1 cellular context compared by ENCODE assay signal in genomic region chr15:67253103-67253502, GRCh38.
TF ChIP-seq lines count a peak whose summit lies in the region.

No MANE protein-coding gene starts in this region.

TF ChIP-seq in GM23338, 12 proteins besides CTCF, POLR2A, EP300 and RAD21 (continued from another document):
- TF ChIP-seq ZNF462 (CRISPR knock-in tag; IDR thresholded peaks at IDR 0.05) = no peak
- no peak for TF ChIP-seq EZH2phosphoT487 (IDR thresholded peaks at IDR 0.05; ENCODE audit: unreplicated experiment)
- TF ChIP-seq REST (IDR thresholded peaks at IDR 0.05; ENCODE audit: unreplicated experiment) = no peak
